Comparison of ENCODE assay signal across 24 cellular contexts in the genomic region with DNA sequence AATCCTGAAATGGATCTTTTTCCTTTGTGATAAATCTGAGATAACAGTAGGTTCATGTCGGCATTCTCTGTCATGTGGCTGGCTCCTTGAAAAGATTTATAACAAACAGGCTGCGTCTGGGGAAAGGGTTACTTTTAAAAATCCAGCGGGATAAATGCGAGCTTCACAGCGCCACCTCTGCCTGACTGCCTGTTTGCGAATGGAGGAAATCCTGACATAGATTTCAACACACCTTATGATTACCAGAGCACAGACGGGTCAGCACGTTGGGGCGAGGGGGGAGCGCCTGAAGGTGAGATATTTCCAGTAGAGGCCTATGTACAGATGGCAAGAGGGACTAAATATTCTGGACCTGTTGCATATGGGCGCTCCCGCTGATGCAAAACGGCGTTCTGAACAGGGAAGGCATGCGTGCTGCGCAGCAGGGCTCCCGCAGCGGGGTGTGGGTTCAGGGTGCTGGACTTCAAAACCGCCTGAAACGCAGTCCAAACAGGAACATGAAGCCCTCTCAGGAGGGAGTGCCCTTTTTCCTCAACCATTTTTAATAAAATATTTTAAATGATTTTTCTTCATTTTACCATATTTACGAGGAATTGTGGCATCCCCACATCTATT.
DNase-seq lines count a peak whose midpoint lies in the region; ATAC-seq and TF ChIP-seq lines count a peak whose summit lies in the region.
"Had no signal": no experiment of that assay in that cellular context is flagged by ENCODE, and none has a peak within 500 bp of the region (broad histone marks: within the 10 kb centered on the region; RNA-seq: fewer than 3 reads in every experiment).

No MANE protein-coding gene starts in this region.

- DNase-seq in cardiac muscle cell (ENCODE audit: low read depth in 1 of 2, low spot score in 1 of 2) (peak; percentile 1 to 33), cardiac septum (ENCODE audit: low spot score) (no peak), NB4 (ENCODE audit: low read depth) (peak; percentile 7), left lung (no peak), upper lobe of right lung (no peak), transverse colon (no peak), Kasumi-1 (lab: John Stamatoyannopoulos, UW) (no peak)
- DNase-seq in CD8-positive, alpha-beta memory T cell: no peak
- DNase-seq: activated B cell treated with CpG ODN at 0.5 μM for 24 hours; activated CD8-positive, alpha-beta T cell treated with anti-CD3 and anti-CD28 coated beads for 36 hours; activated T-cell treated with anti-CD3 and anti-CD28 coated beads, Interleukin-2, amount 50 U/mL, for 4 hours; DMS153; gastrocnemius medialis; Karpas-422; mucosa of descending colon; NCI-H1105; NCI-H2081; T-helper 9 cell; uterus had no signal

- no peaks in the 10 kb centered on the region for H3K4me1 Mint-ChIP-seq in CD8-positive, alpha-beta memory T cell
- H3K4me1 Mint-ChIP-seq: activated B cell treated with CpG ODN at 0.5 μM for 24 hours; activated naive CD4-positive, alpha-beta T cell treated with anti-CD3 and anti-CD28 coated beads, Interleukin-2, amount 50 U/mL, for 24 hours; neural crest cell had no signal

- H3K9me3 ChIP-seq in cardiac muscle cell (ENCODE audit: low read depth): no peaks in the 10 kb centered on the region
- H3K9me3 ChIP-seq in left lung: no peaks in the 10 kb centered on the region
- H3K9me3 ChIP-seq in upper lobe of right lung: no peaks in the 10 kb centered on the region
- peaks cover 0 to 4% of the 10 kb centered on the region in 2 donors for H3K9me3 ChIP-seq in transverse colon
- H3K9me3 ChIP-seq in CD8-positive, alpha-beta memory T cell (ENCODE audit: low read length): no peaks in the 10 kb centered on the region
- H3K9me3 ChIP-seq: mucosa of descending colon, uterus had no signal

- H3K9me3 Mint-ChIP-seq in CD8-positive, alpha-beta memory T cell: peaks cover 0 to 5% (median 0%) of the 10 kb centered on the region in 5 donors
- H3K9me3 Mint-ChIP-seq: activated B cell treated with CpG ODN at 0.5 μM for 24 hours; activated naive CD4-positive, alpha-beta T cell treated with anti-CD3 and anti-CD28 coated beads, Interleukin-2, amount 50 U/mL, for 24 hours; neural crest cell had no signal

- CTCF ChIA-PET in CD8-positive, alpha-beta memory T cell (lab: Charles Lee): interaction anchor here (0.8 to 1.5 kb wide), 2 partner anchors 14 to 21 kb away, joined by 3 read pairs; no protein-coding TSS in a partner anchor

- no peaks in the 10 kb centered on the region for H3K36me3 ChIP-seq in cardiac muscle cell
- H3K36me3 ChIP-seq in left lung: no peaks in the 10 kb centered on the region
- H3K36me3 ChIP-seq in upper lobe of right lung: no peaks in the 10 kb centered on the region
- H3K36me3 ChIP-seq in transverse colon: no peaks in the 10 kb centered on the region
- no peaks in the 10 kb centered on the region for H3K36me3 ChIP-seq in CD8-positive, alpha-beta memory T cell (ENCODE audit: insufficient read depth, low read length)
- H3K36me3 ChIP-seq: gastrocnemius medialis, uterus had no signal

- no peak for TF ChIP-seq POLR2A in NB4 (IDR thresholded peaks at IDR 0.05; ENCODE audit: extremely low read depth, insufficient read length)
- no peak for TF ChIP-seq POLR2A in transverse colon (IDR thresholded peaks at IDR 0.05)

- intact Hi-C loops in cardiac septum (cut with DNase I) (no loop called here), left lung (cut with DNase I) (no loop called here), upper lobe of right lung (cut with DNase I) (no loop called here), transverse colon (cut with DNase I; ENCODE audit: low total_unique reads) (no loop called here)

- POLR2A ChIA-PET in CD8-positive, alpha-beta memory T cell (lab: Charles Lee): no interaction called here

- TF ChIP-seq EP300 in transverse colon (IDR thresholded peaks at IDR 0.05; ENCODE audit: low read depth): no peak

- peak; percentile 70 for ATAC-seq in left lung
- peak; percentile 73 for ATAC-seq in upper lobe of right lung
- ATAC-seq: activated CD8-positive, alpha-beta T cell treated with anti-CD3 and anti-CD28 coated beads for 36 hours; activated T-cell treated with anti-CD3 and anti-CD28 coated beads, Interleukin-2, amount 50 U/mL, for 4 hours; esophagus mucosa; gastrocnemius medialis; GM12878; mucosa of descending colon had no signal

- no peak overlapping the region for H3K27ac ChIP-seq in cardiac muscle cell
- H3K27ac ChIP-seq in left lung: no peak overlapping the region
- no peak overlapping the region for H3K27ac ChIP-seq in upper lobe of right lung
- no peak overlapping the region for H3K27ac ChIP-seq in transverse colon
- no peak overlapping the region for H3K27ac ChIP-seq in CD8-positive, alpha-beta memory T cell (ENCODE audit: low read depth, low read length)
- H3K27ac ChIP-seq: C4-2B, gastrocnemius medialis, uterus had no signal

- H3K4me3 ChIP-seq in cardiac muscle cell (no peak overlapping the region), NB4 (ENCODE audit: low read depth, low read length) (no peak overlapping the region), left lung (no peak overlapping the region), upper lobe of right lung (no peak overlapping the region), transverse colon (no peak overlapping the region)
- H3K4me3 ChIP-seq in CD8-positive, alpha-beta memory T cell (ENCODE audit: low read length): no peak overlapping the region
- H3K4me3 ChIP-seq: gastrocnemius medialis, GM12878, mucosa of descending colon, uterus had no signal

- H3K27me3 ChIP-seq in cardiac muscle cell (no peaks in the 10 kb centered on the region), left lung (peaks cover 0 to 12% of the 10 kb centered on the region in 2 donors), upper lobe of right lung (no peaks in the 10 kb centered on the region), transverse colon (no peaks in the 10 kb centered on the region)
- no peaks in the 10 kb centered on the region for H3K27me3 ChIP-seq in CD8-positive, alpha-beta memory T cell (ENCODE audit: insufficient read depth, low read length, poor library complexity, severe bottlenecking)
- H3K27me3 ChIP-seq: gastrocnemius medialis, uterus had no signal

- H3K4me3 Mint-ChIP-seq in CD8-positive, alpha-beta memory T cell: no peak overlapping the region
- H3K4me3 Mint-ChIP-seq: activated B cell treated with CpG ODN at 0.5 μM for 24 hours; activated CD8-positive, alpha-beta T cell treated with anti-CD3 and anti-CD28 coated beads for 36 hours; activated naive CD4-positive, alpha-beta T cell treated with anti-CD3 and anti-CD28 coated beads, Interleukin-2, amount 50 U/mL, for 24 hours; activated T-cell treated with anti-CD3 and anti-CD28 coated beads, Interleukin-2, amount 50 U/mL, for 4 hours; neural crest cell had no signal

- peaks cover 2 to 8% of the 10 kb centered on the region in 2 donors for H3K27me3 Mint-ChIP-seq in CD8-positive, alpha-beta memory T cell
- H3K27me3 Mint-ChIP-seq: activated B cell treated with CpG ODN at 0.5 μM for 24 hours had no signal

- H3K36me3 Mint-ChIP-seq in CD8-positive, alpha-beta memory T cell: no peaks in the 10 kb centered on the region
- H3K36me3 Mint-ChIP-seq: activated naive CD4-positive, alpha-beta T cell treated with anti-CD3 and anti-CD28 coated beads, Interleukin-2, amount 50 U/mL, for 24 hours had no signal

- no peak overlapping the region for H3K27ac Mint-ChIP-seq in CD8-positive, alpha-beta memory T cell
- H3K27ac Mint-ChIP-seq: activated B cell treated with CpG ODN at 0.5 μM for 24 hours; activated CD8-positive, alpha-beta T cell treated with anti-CD3 and anti-CD28 coated beads for 36 hours; activated naive CD4-positive, alpha-beta T cell treated with anti-CD3 and anti-CD28 coated beads, Interleukin-2, amount 50 U/mL, for 24 hours had no signal

- H3K4me1 ChIP-seq in cardiac muscle cell (ENCODE audit: low read depth) (peaks cover 4% of the 10 kb centered on the region), left lung (no peaks in the 10 kb centered on the region), upper lobe of right lung (no peaks in the 10 kb centered on the region), transverse colon (no peaks in the 10 kb centered on the region)
- no peaks in the 10 kb centered on the region for H3K4me1 ChIP-seq in CD8-positive, alpha-beta memory T cell (ENCODE audit: insufficient read depth, low read length)
- H3K4me1 ChIP-seq: gastrocnemius medialis, uterus had no signal

- TF ChIP-seq CTCF in cardiac muscle cell (IDR thresholded peaks at IDR 0.05; ENCODE audit: low read depth, low read length) (no peak), NB4 (IDR thresholded peaks at IDR 0.05; ENCODE audit: low read depth, low read length) (peak; percentile 2), left lung (IDR thresholded peaks at IDR 0.05) (no peak), upper lobe of right lung (IDR thresholded peaks at IDR 0.05) (peak; percentile 12), transverse colon (IDR thresholded peaks at IDR 0.05) (no peak)

- 63 to 65% methylated on average over 7 to 21 of the region's 21 CpGs for WGBS in transverse colon (ENCODE audit: low coverage in 1 of 2), 2 donors

- in situ Hi-C loops in transverse colon (cut with MboI; ENCODE audit: low pct_ligation_motif_present in 1 of 4, low pct_unique_long_range_greater_than_20kb in 1 of 4, low sequenced_read_pairs in 3 of 4): no loop called here

Comparison
In these comparisons a context has a peak if more than half of its experiments do, and no peak if none do; other contexts are left out.
1. DNase-seq: peak in cardiac muscle cell (2 of 2) and NB4 (single experiment); none in cardiac septum (single experiment), left lung (0 of 2), upper lobe of right lung (single experiment), transverse colon (single experiment), Kasumi-1 (0 of 2) and CD8-positive, alpha-beta memory T cell (0 of 5).
2. CTCF ChIP-seq: peak in NB4 (single experiment) and upper lobe of right lung (single experiment); none in cardiac muscle cell (single experiment), left lung (0 of 2) and transverse colon (0 of 5).